12 cellular contexts compared by ENCODE assay signal in the genomic region with DNA sequence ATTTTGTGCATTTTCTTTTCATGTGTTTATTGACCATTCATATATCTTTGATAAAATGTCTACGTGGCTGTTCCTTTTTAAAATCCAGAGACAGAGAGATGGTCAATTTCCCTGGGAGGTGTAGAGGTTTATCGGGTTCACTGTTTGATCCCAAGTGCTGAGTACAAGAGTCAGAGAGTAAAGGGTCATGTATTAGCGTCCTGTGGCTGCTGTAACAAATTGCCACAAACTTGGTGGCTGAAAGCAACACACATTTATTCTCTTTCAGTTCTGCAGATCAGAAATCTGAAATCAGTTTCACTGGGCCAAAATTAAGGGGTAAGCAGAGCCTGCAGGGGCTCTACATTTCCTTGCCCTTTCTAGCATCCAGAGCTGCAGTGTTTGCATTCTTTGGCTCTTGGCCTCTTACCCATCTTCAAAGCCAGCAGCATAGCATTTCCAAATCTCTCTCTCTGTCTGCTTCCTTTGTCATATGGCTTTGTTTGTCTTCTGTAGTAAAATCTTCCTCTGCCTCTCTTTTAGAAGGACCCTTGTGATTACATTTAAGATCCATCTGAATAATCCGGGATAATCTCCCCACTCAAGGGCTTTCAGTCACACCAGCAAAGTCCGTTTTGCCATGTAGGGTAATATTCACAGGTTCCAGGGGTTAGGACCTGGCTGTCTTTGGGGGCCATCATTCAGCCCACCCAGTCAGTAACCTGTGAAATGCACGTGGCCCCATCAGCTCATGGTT. TPM values are rescaled to one million over a fixed set of nuclear protein-coding genes. Genes with fewer than 3 reads are reported as not detected.
DNase-seq lines count a peak whose midpoint lies in the region; ATAC-seq, FAIRE-seq and TF ChIP-seq lines count a peak whose summit lies in the region.
"Had no signal": no experiment of that assay in that cellular context is flagged by ENCODE, and none has a peak within 500 bp of the region (broad histone marks: within the 10 kb centered on the region; RNA-seq: fewer than 3 reads in every experiment).

No MANE protein-coding gene starts in this region.

- H3K4me3 Mint-ChIP-seq in Caco-2 (ENCODE audit: unreplicated experiment), result peak overlapping the region; percentile 75

- no peak overlapping the region; the same call in 1 of the 2 replicates for H2BK5ac ChIP-seq in H1 (ENCODE audit: low read depth, low read length)

- no TSS peak for BruUV-seq in Caco-2 (replicated peaks; lab: Mats Ljungman, UMichigan)

- no peaks in the 10 kb centered on the region for H3K36me3 Mint-ChIP-seq in Caco-2 (ENCODE audit: insufficient read depth, unreplicated experiment)

- no peak for DNase-seq in Caco-2
- peak; percentile 67 for DNase-seq in NCI-H524 treated with DMSO at 0.1 percent for 48 hours (lab: John Stamatoyannopoulos, UW)
- no peak for DNase-seq in H1 (ENCODE audit: low read depth in 1 of 2, low spot score in 2 of 2)
- DNase-seq in osteoblast (ENCODE audit: insufficient read length, low spot score, missing footprints), result no peak
- no peak for DNase-seq in GM13977 (ENCODE audit: low spot score)
- DNase-seq: NCI-H1436 treated with DMSO at 0.1 percent for 48 hours, SIG-M5 had no signal

- 0 out of 4 replicates have a peak overlapping the region, but pooled peaks have one; percentile 28 to 76 for H3K4me2 ChIP-seq in H1 (ENCODE audit: insufficient read depth in 1 of 2, low read depth in 2 of 2, low read length in 2 of 2)
- peak overlapping the region; percentile 83 for H3K4me2 ChIP-seq in osteoblast (ENCODE audit: insufficient read depth, low read length)

- no peak overlapping the region for H2BK120ac ChIP-seq in H1 (replicated peaks; ENCODE audit: low read depth, low read length)

- H3K9ac ChIP-seq in H1 (replicated peaks in 1 of 4; ENCODE audit: extremely low read depth in 1 of 4, low read depth in 3 of 4, low read length in 3 of 4), result no peak overlapping the region

- H3K27me3 ChIP-seq in Caco-2 (replicated peaks; ENCODE audit: control insufficient read depth, insufficient read depth, low read length), result no peaks in the 10 kb centered on the region
- peaks cover 0 to 6% (median 0%) of the 10 kb centered on the region in 4 experiments; a peak in 3 of 7 replicates for H3K27me3 ChIP-seq in H1 (replicated peaks in 1 of 4; ENCODE audit: control insufficient read depth in 3 of 4, extremely low read depth in 1 of 4, insufficient read depth in 3 of 4, low read length in 3 of 4)
- H3K27me3 ChIP-seq in osteoblast (ENCODE audit: insufficient read depth, low read length), result no peaks in the 10 kb centered on the region
- H3K27me3 ChIP-seq: ovary had no signal

- no peak overlapping the region for H4K91ac ChIP-seq in H1 (replicated peaks; ENCODE audit: insufficient read length, low read length)

- no peak for TF ChIP-seq EP300 in H1 (IDR thresholded peaks at IDR 0.05; ENCODE audit: borderline replicate concordance in 1 of 2, low read depth in 2 of 2, low read length in 2 of 2)

- H2BK12ac ChIP-seq in H1 (ENCODE audit: low read depth, low read length), result peak overlapping the region; percentile 76; the same call in 1 of the 2 replicates

- POLR2A ChIA-PET in Caco-2 (lab: Charles Lee), result interaction anchor here (0.9 to 1.2 kb wide), 2 partner anchors 114 to 249 kb away, joined by 3 read pairs; a partner anchor contains a TSS
- POLR2A ChIA-PET in H1 (lab: Charles Lee; ENCODE audit: partially characterized antibody), result interaction anchor here (1.4 kb wide), 1 partner anchor 318 kb away, joined by 4 read pairs; no protein-coding TSS in a partner anchor

- in situ Hi-C loops in GM13977 (cut with MboI; ENCODE audit: low pct_unique_long_range_greater_than_20kb, low sequenced_read_pairs, unreplicated experiment), result loop anchor here (5.0 to 25.0 kb wide), 2 partner anchors 316 to 581 kb away; no protein-coding TSS in a partner anchor

- FAIRE-seq in H1 (lab: Jason Lieb, UNC), result no peak

- H3K4me1 Mint-ChIP-seq in Caco-2 (ENCODE audit: low read depth, unreplicated experiment), result peaks cover 8% of the 10 kb centered on the region

- H3K4me1 ChIP-seq in Caco-2, result peaks cover 40% of the 10 kb centered on the region
- H3K4me1 ChIP-seq in H1 (replicated peaks in 1 of 4; ENCODE audit: control insufficient read depth in 3 of 4, insufficient read depth in 4 of 4, low read length in 3 of 4), result peaks cover 5 to 9% (median 7%) of the 10 kb centered on the region in 4 experiments
- H3K4me1 ChIP-seq in osteoblast (ENCODE audit: insufficient read depth, low read length), result peaks cover 8% of the 10 kb centered on the region

- no peak for TF ChIP-seq RAD21 in H1 (IDR thresholded peaks at IDR 0.05 in 1 of 2, conservative IDR thresholded peaks at IDR 0.05 in 1 of 2; ENCODE audit: low read depth in 2 of 2, low read length in 2 of 2)

- no peak overlapping the region for H3K27ac ChIP-seq in H1 (ENCODE audit: low read depth, low read length)
- H3K27ac ChIP-seq in osteoblast (ENCODE audit: low read depth, low read length), result no peak overlapping the region

- no peaks in the 10 kb centered on the region for H3K27me3 Mint-ChIP-seq in Caco-2 (ENCODE audit: insufficient read depth, unreplicated experiment)

- no peaks in the 10 kb centered on the region for H3K36me3 ChIP-seq in Caco-2 (ENCODE audit: control insufficient read depth, insufficient read depth, low read length)
- no peaks in the 10 kb centered on the region for H3K36me3 ChIP-seq in H1 (ENCODE audit: control insufficient read depth in 2 of 4, insufficient read depth in 4 of 4, low read length in 3 of 4)
- H3K36me3 ChIP-seq in osteoblast (ENCODE audit: insufficient read depth, low read length), result no peaks in the 10 kb centered on the region
- H3K36me3 ChIP-seq: ovary had no signal

- peak overlapping the region; percentile 63; the same call in 1 of the 2 replicates for H2BK15ac ChIP-seq in H1 (ENCODE audit: low read length)

- H4K20me1 ChIP-seq in H1 (replicated peaks in 1 of 2; ENCODE audit: control insufficient read depth in 1 of 2, insufficient read depth in 2 of 2, low read length in 2 of 2), result no peaks in the 10 kb centered on the region
- H4K20me1 ChIP-seq in osteoblast (ENCODE audit: insufficient read depth, low read length), result no peaks in the 10 kb centered on the region

- no peak overlapping the region for H4K5ac ChIP-seq in H1 (ENCODE audit: insufficient read length, low read depth, low read length)

- H3K23me2 ChIP-seq in H1 (ENCODE audit: low read depth, low read length), result peaks cover 4% of the 10 kb centered on the region; the same call in 1 of the 2 replicates

- H3K79me1 ChIP-seq in H1 (ENCODE audit: low read depth, low read length), result no peaks in the 10 kb centered on the region

- H3K9me3 ChIP-seq in Caco-2 (no peaks in the 10 kb centered on the region), H1 (ENCODE audit: insufficient read depth in 2 of 2, low read depth in 1 of 2, low read length in 1 of 2) (no peaks in the 10 kb centered on the region), osteoblast (ENCODE audit: low read depth, low read length) (no peaks in the 10 kb centered on the region)
- H3K9me3 ChIP-seq: ovary had no signal

- no peak overlapping the region for H2AK5ac ChIP-seq in H1 (ENCODE audit: low read depth, low read length)

- H3K56ac ChIP-seq in H1 (replicated peaks; ENCODE audit: insufficient read length, low read depth, low read length), result no peak overlapping the region

- no peak overlapping the region for H3K4me3 ChIP-seq in Caco-2 (ENCODE audit: low read depth, low read length)
- 0 out of 8 replicates have a peak overlapping the region, but pooled peaks of 1 of the 4 experiments have one; percentile 19 for H3K4me3 ChIP-seq in H1 (ENCODE audit: extremely low read depth in 1 of 4, insufficient read depth in 2 of 4, low read depth in 3 of 4, low read length in 4 of 4)
- H3K4me3 ChIP-seq in osteoblast (ENCODE audit: insufficient read depth, low read length), result peak overlapping the region; percentile 79

- H4K8ac ChIP-seq in H1 (ENCODE audit: extremely low read depth, insufficient read depth, low read length), result no peak overlapping the region

- H2BK20ac ChIP-seq in H1 (ENCODE audit: low read length), result no peak overlapping the region

- no peak for TF ChIP-seq CTCF in Caco-2 (IDR thresholded peaks at IDR 0.05; ENCODE audit: insufficient read depth in 1 of 2, low read depth in 1 of 2, low read length in 1 of 2, severe bottlenecking in 1 of 2, unreplicated experiment in 1 of 2)
- TF ChIP-seq CTCF in H1 (IDR thresholded peaks at IDR 0.05; ENCODE audit: control extremely low read depth in 1 of 3, insufficient read depth in 1 of 3, low read depth in 1 of 3, low read length in 3 of 3), result no peak
- no peak for TF ChIP-seq CTCF in osteoblast (IDR thresholded peaks at IDR 0.05; ENCODE audit: extremely low read depth, low read depth, low read length)
- TF ChIP-seq CTCF in GM13977 (IDR thresholded peaks at IDR 0.05; ENCODE audit: extremely low read depth, insufficient read depth, missing control alignments), result no peak

- WGBS in H1 (ENCODE audit: extremely low coverage in 1 of 2, insufficient coverage in 1 of 2, insufficient read length in 1 of 2, insufficient replicate concordance in 2 of 2, low coverage in 1 of 2, low lambda C conversion rate in 2 of 2, missing lambda C conversion rate in 1 of 2), 2 experiments, result 87% methylated on average over 6 of the region's 6 CpGs; no CpG with 5 or more reads in 1 of the 2 experiments

- H3K27ac Mint-ChIP-seq in Caco-2 (ENCODE audit: unreplicated experiment), result peak overlapping the region; percentile 29
- H3K27ac Mint-ChIP-seq: activated B cell treated with CpG ODN at 0.5 μM for 24 hours had no signal

- intact Hi-C loops in Caco-2 (cut with micrococcal nuclease; ENCODE audit: unreplicated experiment), result loop anchor here (2.0 to 10.0 kb wide), 2 partner anchors 569 to 733 kb away; no protein-coding TSS in a partner anchor

- no peaks in the 10 kb centered on the region for H3K9me3 Mint-ChIP-seq in Caco-2 (ENCODE audit: unreplicated experiment)
- H3K9me3 Mint-ChIP-seq: activated B cell treated with CpG ODN at 0.5 μM for 24 hours had no signal

- no peak overlapping the region for H3K23ac ChIP-seq in H1 (ENCODE audit: insufficient read length)

- ATAC-seq in HG02870 (IDR thresholded peaks at IDR 0.05; ENCODE audit: unreplicated experiment), result no peak
- ATAC-seq in GM21737 (IDR thresholded peaks at IDR 0.05; ENCODE audit: unreplicated experiment), result no peak
- ATAC-seq in GM21390 (IDR thresholded peaks at IDR 0.05; ENCODE audit: unreplicated experiment), result no peak

- TF ChIP-seq POLR2A in H1 (IDR thresholded peaks at IDR 0.05; ENCODE audit: control extremely low read depth in 1 of 2, low read depth in 2 of 2, low read length in 2 of 2), result no peak

- no peak overlapping the region for H3K14ac ChIP-seq in H1 (ENCODE audit: insufficient read length)

- H3K18ac ChIP-seq in H1 (ENCODE audit: extremely low read depth, low read length), result peak overlapping the region; percentile 72; the same call in 1 of the 2 replicates

- H2AFZ ChIP-seq in H1 (ENCODE audit: low read length) (peak overlapping the region; percentile 77; the same call in 1 of the 2 replicates), osteoblast (ENCODE audit: low read length) (peak overlapping the region; percentile 91)

- CTCF ChIA-PET in Caco-2 (lab: Charles Lee) (interaction anchor here (0.6 to 2.4 kb wide), 11 partner anchors 15 to 320 kb away, joined by 3 to 34 read pairs (median 4); a partner anchor contains a TSS), H1 (lab: Charles Lee; ENCODE audit: partially characterized antibody) (interaction anchor here (0.6 to 5.1 kb wide), 57 partner anchors 8 to 1031 kb away, joined by 3 to 134 read pairs (median 5); a partner anchor contains a TSS)

- H3K79me2 ChIP-seq in H1 (ENCODE audit: control insufficient read depth in 1 of 2, insufficient read depth in 2 of 2, low read length in 2 of 2), result no peaks in the 10 kb centered on the region
- no peaks in the 10 kb centered on the region for H3K79me2 ChIP-seq in osteoblast (ENCODE audit: insufficient read depth, low read length)

- no peak overlapping the region for H3K4ac ChIP-seq in H1 (replicated peaks; ENCODE audit: insufficient read length, low read depth, low read length)

RNA-seq across cellular contexts. Expression of a gene that starts 49.9 kb away (rescaled TPM):
- total RNA-seq in Caco-2 (2022), result 2.6 and 3.3 TPM in 2 replicates
- total RNA-seq in H1 (2021; fragmentation: NEBNext Ultra II Directional; extraction: Animal tissue kit (Norgen Biotek cat#: 25700)), result 0.69 and 0.99 TPM in 2 replicates
- 0.89 and 1.2 TPM in 2 replicates for polyA plus RNA-seq in H1 (2011; rRNA removed)
- polyA plus RNA-seq in H1 (2011; cell fraction: cytosol; rRNA removed), result 1.7 TPM
- polyA plus RNA-seq in H1 (2011; cell fraction: nucleus; rRNA removed), result 0.67 TPM
- polyA plus RNA-seq in H1 (2012, experiment 1 of 2), result 0.69 to 0.93 TPM (median 0.75 TPM) in 4 replicates
- 0.20 TPM for polyA plus RNA-seq in H1 (2012, experiment 2 of 2)
- 1.1 TPM for polyA plus RNA-seq in H1 (2013, experiment 1 of 2)
- 1.2 TPM for polyA plus RNA-seq in H1 (2013, experiment 2 of 2)
- 0.76 and 1.3 TPM in 2 replicates for polyA minus RNA-seq in H1 (2011; rRNA and poly(A)+ RNA removed)
- not detected for polyA minus RNA-seq in H1 (2011; cell fraction: cytosol; rRNA and poly(A)+ RNA removed)
- 3.1 TPM for polyA minus RNA-seq in H1 (2011; cell fraction: nucleus; rRNA and poly(A)+ RNA removed)
- total RNA-seq in osteoblast, result 2.9 and 3.3 TPM in 2 replicates
- total RNA-seq: activated B cell treated with CpG ODN at 0.5 μM for 24 hours had no signal
